ENCODE assay signal across 8 cellular contexts in the genomic region with DNA sequence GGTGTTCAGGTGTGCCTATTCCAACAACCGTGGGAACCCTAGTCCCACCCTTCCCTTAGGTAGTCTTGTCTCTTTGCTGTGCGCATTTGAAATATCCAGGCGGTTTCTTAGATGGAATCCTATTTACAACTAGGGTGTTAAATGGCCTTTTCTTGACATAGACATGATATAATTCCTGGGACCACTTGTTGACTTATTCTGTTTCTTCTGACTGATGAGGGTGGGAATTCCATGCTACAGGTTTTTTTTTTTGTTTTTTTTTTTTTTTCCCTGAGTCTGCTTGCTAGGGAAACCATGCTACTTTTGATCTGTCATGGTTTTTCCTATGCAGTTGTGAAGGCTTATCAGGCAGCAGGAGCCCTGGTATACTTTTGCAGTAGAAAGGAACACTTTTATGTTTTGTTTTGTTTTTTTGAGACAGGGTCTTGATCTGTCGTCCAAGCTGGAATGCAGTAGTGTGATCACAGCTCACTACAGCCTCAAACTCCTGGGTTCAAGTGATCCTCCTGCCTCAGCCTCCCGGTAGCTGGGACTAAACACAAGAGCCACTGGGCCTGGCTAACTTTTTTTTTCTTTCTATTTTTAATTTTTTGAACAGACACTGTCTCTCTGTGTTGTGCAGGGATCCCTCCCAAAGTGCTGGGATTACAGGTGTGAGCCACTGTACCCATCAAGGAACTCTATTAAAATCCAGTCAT. TPM values are rescaled to one million over a fixed set of nuclear protein-coding genes. Genes with fewer than 3 reads are reported as not detected.
DNase-seq lines count a peak whose midpoint lies in the region; ATAC-seq, FAIRE-seq and TF ChIP-seq lines count a peak whose summit lies in the region.

No MANE protein-coding gene starts in this region.

- H3K9ac ChIP-seq in HUES64 (ENCODE audit: low read depth, low read length): no peak overlapping the region

- no peak for FAIRE-seq in HTR-8/SVneo (lab: Jason Lieb, UNC)

- no peaks in the 10 kb centered on the region for H3K9me3 ChIP-seq in HUES64 (ENCODE audit: insufficient read depth, low read depth, low read length)

- H3K27ac Mint-ChIP-seq in chondrocyte (ENCODE audit: unreplicated experiment): no peak overlapping the region
- H3K27ac Mint-ChIP-seq in natural killer cell treated with Interleukin-12 subunit alpha and Interleukin-12 subunit beta and Interleukin-15 and Interleukin-18, amount 100 ng/mL, for 72 hours: peak overlapping the region; percentile 94 to 96

- peaks cover 23% of the 10 kb centered on the region for H3K27me3 ChIP-seq in HUES64 (ENCODE audit: insufficient read depth, low read length)

- peak overlapping the region; percentile 57 for H3K4me3 ChIP-seq in AG09309 (ENCODE audit: control insufficient read depth, low read depth, low read length)
- H3K4me3 ChIP-seq in HUES64 (ENCODE audit: low read length): peak overlapping the region; percentile 73; the same call in 1 of the 2 replicates

- H3K36me3 Mint-ChIP-seq in chondrocyte (ENCODE audit: low read depth): no peaks in the 10 kb centered on the region
- no peaks in the 10 kb centered on the region for H3K36me3 Mint-ChIP-seq in natural killer cell treated with Interleukin-12 subunit alpha and Interleukin-12 subunit beta and Interleukin-15 and Interleukin-18, amount 100 ng/mL, for 72 hours

- no peaks in the 10 kb centered on the region for H3K27me3 Mint-ChIP-seq in chondrocyte (ENCODE audit: low read depth)
- H3K27me3 Mint-ChIP-seq in natural killer cell treated with Interleukin-12 subunit alpha and Interleukin-12 subunit beta and Interleukin-15 and Interleukin-18, amount 100 ng/mL, for 72 hours: no peaks in the 10 kb centered on the region

- DNase-seq in AG09309 (ENCODE audit: low read depth) (no peak), chondrocyte (ENCODE audit: low spot score) (no peak), left lobe of liver (ENCODE audit: low spot score) (no peak), HTR-8/SVneo (ENCODE audit: insufficient read length, low spot score) (no peak)
- no peak for DNase-seq in natural killer cell treated with Interleukin-12 subunit alpha and Interleukin-12 subunit beta and Interleukin-15 and Interleukin-18, amount 100 ng/mL, for 72 hours (ENCODE audit: low spot score)

- H3K27ac ChIP-seq in HUES64 (ENCODE audit: low read depth, low read length): no peak overlapping the region

- H3K4me3 Mint-ChIP-seq in chondrocyte (ENCODE audit: unreplicated experiment): peak overlapping the region; percentile 97
- peak overlapping the region; percentile 77 for H3K4me3 Mint-ChIP-seq in natural killer cell treated with Interleukin-12 subunit alpha and Interleukin-12 subunit beta and Interleukin-15 and Interleukin-18, amount 100 ng/mL, for 72 hours

- no peaks in the 10 kb centered on the region for H3K9me3 Mint-ChIP-seq in chondrocyte (ENCODE audit: low read depth)
- no peaks in the 10 kb centered on the region for H3K9me3 Mint-ChIP-seq in natural killer cell treated with Interleukin-12 subunit alpha and Interleukin-12 subunit beta and Interleukin-15 and Interleukin-18, amount 100 ng/mL, for 72 hours

- peaks cover 38% of the 10 kb centered on the region for H3K4me1 ChIP-seq in HUES64 (ENCODE audit: insufficient read depth, low read length)

- WGBS in HUES64: 90% methylated on average over 5 of the region's 5 CpGs

- ATAC-seq in natural killer cell treated with Interleukin-12 subunit alpha and Interleukin-12 subunit beta and Interleukin-15 and Interleukin-18, amount 100 ng/mL, for 72 hours: no peak
- ATAC-seq in left lobe of liver (no peak), HG03175 (IDR thresholded peaks at IDR 0.05; ENCODE audit: unreplicated experiment) (no peak), GM21360 (IDR thresholded peaks at IDR 0.05; ENCODE audit: unreplicated experiment) (no peak)

- H3K4me1 Mint-ChIP-seq in chondrocyte (ENCODE audit: low read depth): peaks cover 55% of the 10 kb centered on the region
- peaks cover 73 to 82% of the 10 kb centered on the region in 2 donors for H3K4me1 Mint-ChIP-seq in natural killer cell treated with Interleukin-12 subunit alpha and Interleukin-12 subunit beta and Interleukin-15 and Interleukin-18, amount 100 ng/mL, for 72 hours (ENCODE audit: low read depth in 2 of 2)

- no peak for TF ChIP-seq CTCF in AG09309 (IDR thresholded peaks at IDR 0.05; ENCODE audit: control insufficient read depth, insufficient read depth, low read depth, low read length, missing control alignments)
- TF ChIP-seq CTCF in chondrocyte (IDR thresholded peaks at IDR 0.05): no peak

- no peaks in the 10 kb centered on the region for H3K36me3 ChIP-seq in HUES64 (ENCODE audit: insufficient read depth, low read length)

RNA-seq across cellular contexts. Expression of gene STIM1, which starts 1.5 kb away (rescaled TPM):
- polyA plus RNA-seq in HUES64 (2013, experiment 1 of 2): 10.5 TPM
- polyA plus RNA-seq in HUES64 (2013, experiment 2 of 2): 13.1 TPM
- total RNA-seq in chondrocyte: 38.5 to 50.7 TPM (median 46.7 TPM) in 3 replicates
- total RNA-seq in natural killer cell treated with Interleukin-12 subunit alpha and Interleukin-12 subunit beta and Interleukin-15 and Interleukin-18, amount 100 ng/mL, for 72 hours: 10 to 100 TPM; 83.9 to 85.9 TPM
- total RNA-seq in left lobe of liver: 45.9 TPM

RNA-seq across cellular contexts. Expression of gene RHOG, which starts 16.2 kb away (rescaled TPM):
- polyA plus RNA-seq in HUES64 (2013, experiment 1 of 2): 33.3 TPM
- 31.2 TPM for polyA plus RNA-seq in HUES64 (2013, experiment 2 of 2)
- total RNA-seq in chondrocyte: 36.8 to 44.8 TPM (median 38.9 TPM) in 3 replicates
- total RNA-seq in natural killer cell treated with Interleukin-12 subunit alpha and Interleukin-12 subunit beta and Interleukin-15 and Interleukin-18, amount 100 ng/mL, for 72 hours: 100 to 1,000 TPM; 154 to 164 TPM
- 15.5 TPM for total RNA-seq in left lobe of liver

RNA-seq across cellular contexts. Expression of gene PGAP2, which starts 48.6 kb away (rescaled TPM):
- 39.1 TPM for polyA plus RNA-seq in HUES64 (2013, experiment 1 of 2)
- polyA plus RNA-seq in HUES64 (2013, experiment 2 of 2): 33.2 TPM
- 12.7 to 15.8 TPM (median 14.4 TPM) in 3 replicates for total RNA-seq in chondrocyte
- 10 to 100 TPM; 15.5 to 30.0 TPM for total RNA-seq in natural killer cell treated with Interleukin-12 subunit alpha and Interleukin-12 subunit beta and Interleukin-15 and Interleukin-18, amount 100 ng/mL, for 72 hours
- 20.8 TPM for total RNA-seq in left lobe of liver

RNA-seq across cellular contexts. Expression of gene NUP98, which starts 59.7 kb away (rescaled TPM):
- 71.1 TPM for polyA plus RNA-seq in HUES64 (2013, experiment 1 of 2)
- 70.4 TPM for polyA plus RNA-seq in HUES64 (2013, experiment 2 of 2)
- total RNA-seq in chondrocyte (47.8 to 61.6 TPM (median 52.7 TPM) in 3 replicates), left lobe of liver (24.7 TPM)
- total RNA-seq in natural killer cell treated with Interleukin-12 subunit alpha and Interleukin-12 subunit beta and Interleukin-15 and Interleukin-18, amount 100 ng/mL, for 72 hours: 100 to 1,000 TPM; 116 to 176 TPM
